18 cellular contexts compared by ENCODE assay signal in genomic region chr4:165915215-165915614, GRCh38. TPM values are rescaled to one million over a fixed set of nuclear protein-coding genes. Genes with fewer than 3 reads are reported as not detected.
A peak's percentile ranks its signal among the peaks of the same experiment; 100 is the strongest.
DNase-seq lines count a peak whose midpoint lies in the region; ATAC-seq and TF ChIP-seq lines count a peak whose summit lies in the region.
"Had no signal": no experiment of that assay in that cellular context is flagged by ENCODE, and none has a peak within 500 bp of the region (broad histone marks: within the 10 kb centered on the region; RNA-seq: fewer than 3 reads in every experiment).

No MANE protein-coding gene starts in this region.

- H3F3A ChIP-seq in Loucy (ENCODE audit: low read depth): peaks cover 4% of the 10 kb centered on the region; the same call in 1 of the 2 replicates

- H3K27me3 Mint-ChIP-seq in T-helper 17 cell: no peaks in the 10 kb centered on the region
- H3K27me3 Mint-ChIP-seq: B cell; CD4-positive, alpha-beta T cell had no signal

- H3K27ac Mint-ChIP-seq in T-helper 17 cell: no peak overlapping the region
- H3K27ac Mint-ChIP-seq: B cell; CD4-positive, alpha-beta T cell; HFFc6 had no signal

- H2AFZ ChIP-seq in Loucy (ENCODE audit: low read length): no peak overlapping the region

- no peak overlapping the region for H3K27ac ChIP-seq in A673 (ENCODE audit: low read depth, low read length, poor library complexity, severe bottlenecking)

- H3K9me3 ChIP-seq in Loucy (ENCODE audit: insufficient read depth, low read depth, low read length) (no peaks in the 10 kb centered on the region), T-helper 17 cell (ENCODE audit: control insufficient read depth, low read length, poor library complexity, severe bottlenecking) (no peaks in the 10 kb centered on the region), A673 (ENCODE audit: low read depth, low read length, poor library complexity, severe bottlenecking) (no peaks in the 10 kb centered on the region)
- H3K9me3 ChIP-seq: HAP-1 had no signal

- no peaks in the 10 kb centered on the region for H3K9me2 ChIP-seq in Loucy (replicated peaks; ENCODE audit: low read depth, low read length)

- DNase-seq in EH (ENCODE audit: low read depth): peak; percentile 6
- peak; percentile 4 for DNase-seq in astrocyte of the hippocampus (ENCODE audit: low read depth, low spot score)
- DNase-seq in iris pigment epithelial cell (ENCODE audit: low read depth): peak; percentile 4
- DNase-seq in T-helper 17 cell: no peak
- DNase-seq in DMS153 treated with DMSO at 0.1 percent for 48 hours (lab: John Stamatoyannopoulos, UW; ENCODE audit: unreplicated experiment): no peak
- DNase-seq in cardiac septum (ENCODE audit: low spot score): no peak
- DNase-seq in A673 (ENCODE audit: low spot score): no peak
- DNase-seq: 8988T; Calu3; CD4-positive, alpha-beta T cell; DMS 273 treated with DMSO at 0.1 percent for 48 hours; DMS79; EL; GF-D8; HFFc6 had no signal

- H3K4me3 ChIP-seq in Loucy (ENCODE audit: low read length, poor library complexity, severe bottlenecking) (no peak overlapping the region), A673 (ENCODE audit: low read depth, low read length, poor library complexity, severe bottlenecking) (no peak overlapping the region)
- H3K4me3 ChIP-seq: HAP-1 had no signal

- no peaks in the 10 kb centered on the region for H3K4me1 Mint-ChIP-seq in T-helper 17 cell
- H3K4me1 Mint-ChIP-seq: B cell had no signal

- TF ChIP-seq CTCF in Loucy (conservative IDR thresholded peaks at IDR 0.05; ENCODE audit: low read length) (no peak), A673 (conservative IDR thresholded peaks at IDR 0.05; ENCODE audit: low read depth, low read length) (no peak)

- no TSS peak for BruUV-seq in A673 (replicated peaks; lab: Mats Ljungman, UMichigan)

- H4K20me1 ChIP-seq in Loucy (ENCODE audit: insufficient read depth, low read length, poor library complexity, severe bottlenecking): no peaks in the 10 kb centered on the region

- intact Hi-C loops in cardiac septum (cut with DNase I) (no loop called here), A673 (cut with micrococcal nuclease; ENCODE audit: unreplicated experiment) (no loop called here)

- H3K4me1 ChIP-seq in Loucy (ENCODE audit: insufficient read depth, low read length, poor library complexity, severe bottlenecking) (peaks cover 19% of the 10 kb centered on the region), A673 (ENCODE audit: insufficient read depth, low read length, poor library complexity, severe bottlenecking) (peaks cover 4% of the 10 kb centered on the region)
- H3K4me1 ChIP-seq: HAP-1 had no signal

- no peak overlapping the region for H3K4me3 Mint-ChIP-seq in T-helper 17 cell
- H3K4me3 Mint-ChIP-seq: B cell; CD4-positive, alpha-beta T cell; HFFc6 had no signal

- no peak overlapping the region for H3K9ac ChIP-seq in Loucy (ENCODE audit: low read depth, low read length, poor library complexity, severe bottlenecking)

- CTCF ChIA-PET in A673 (lab: Charles Lee): no interaction called here

- peak overlapping the region; percentile 36 for H3K4me2 ChIP-seq in Loucy (ENCODE audit: low read depth, low read length, poor library complexity, severe bottlenecking)

- no peaks in the 10 kb centered on the region for H3K79me2 ChIP-seq in Loucy (ENCODE audit: insufficient read depth, low read length)

- H3K36me3 ChIP-seq in Loucy (ENCODE audit: insufficient read depth, low read length) (no peaks in the 10 kb centered on the region), A673 (ENCODE audit: insufficient read depth, low read length, poor library complexity, severe bottlenecking) (no peaks in the 10 kb centered on the region)
- H3K36me3 ChIP-seq: HAP-1 had no signal

- H3K27me3 ChIP-seq in Loucy (ENCODE audit: insufficient read depth, low read length, poor library complexity, severe bottlenecking) (no peaks in the 10 kb centered on the region), A673 (replicated peaks; ENCODE audit: insufficient read depth, low read depth, low read length, poor library complexity) (no peaks in the 10 kb centered on the region)

- no peaks in the 10 kb centered on the region for H3K36me3 Mint-ChIP-seq in T-helper 17 cell (ENCODE audit: low read depth)

- POLR2A ChIA-PET in A673 (lab: Charles Lee; ENCODE audit: low non-redundant PET): no interaction called here

- ATAC-seq in T-helper 17 cell: no peak

RNA-seq across cellular contexts. Expression of gene TLL1, which starts 42.2 kb away (rescaled TPM):
- not detected for total RNA-seq in T-helper 17 cell
- total RNA-seq in cardiac septum: 0.67 TPM
- total RNA-seq in A673 (2021): 13.1 and 14.3 TPM in 2 replicates
- total RNA-seq: B cell; Calu3; CD4-positive, alpha-beta T cell had no signal

Comparison
In these comparisons a context has a peak if more than half of its experiments do, and no peak if none do; other contexts are left out.
1. DNase-seq: peak in EH (single experiment), astrocyte of the hippocampus (single experiment) and iris pigment epithelial cell (single experiment); none in T-helper 17 cell (0 of 3), DMS153 treated with DMSO at 0.1 percent for 48 hours (single experiment), cardiac septum (single experiment) and A673 (single experiment).